Comparison of ENCODE assay signal across 29 cellular contexts in the genomic region with DNA sequence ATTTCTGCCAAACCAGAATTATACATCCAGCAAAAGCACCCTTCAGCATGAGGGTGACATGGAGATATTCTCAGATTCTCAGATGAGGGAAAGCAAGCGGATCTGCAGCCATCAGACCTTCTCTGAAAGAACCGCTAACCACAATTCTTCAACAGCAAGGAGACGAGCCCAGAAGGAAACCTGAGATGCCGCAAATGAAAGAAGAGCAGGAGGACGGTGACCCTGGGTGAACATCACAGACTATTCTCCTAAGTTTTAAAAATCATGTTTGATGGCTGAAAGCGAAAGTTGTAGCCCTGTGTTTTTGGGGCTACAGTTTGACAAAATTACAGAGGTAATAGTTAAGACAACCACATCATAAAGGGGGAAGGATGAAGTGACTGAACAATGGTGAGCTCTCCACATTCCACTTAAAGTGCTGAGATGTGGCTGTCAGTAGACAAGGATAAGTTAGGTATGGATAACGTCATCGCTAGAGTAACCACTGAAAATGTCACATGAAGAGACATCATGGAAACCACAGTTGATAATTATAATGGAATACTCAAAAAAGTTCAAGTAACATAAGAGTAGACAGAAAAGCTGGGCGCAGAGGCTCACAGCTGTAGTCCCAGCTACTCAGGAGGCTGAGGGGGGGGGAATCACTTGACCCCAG. TPM values are rescaled to one million over a fixed set of nuclear protein-coding genes. Genes with fewer than 3 reads are reported as not detected.
DNase-seq lines count a peak whose midpoint lies in the region; ATAC-seq, FAIRE-seq and TF ChIP-seq lines count a peak whose summit lies in the region.
"Had no signal": no experiment of that assay in that cellular context is flagged by ENCODE, and none has a peak within 500 bp of the region (broad histone marks: within the 10 kb centered on the region; RNA-seq: fewer than 3 reads in every experiment).

No MANE protein-coding gene starts in this region.

- no peaks in the 10 kb centered on the region for H3K27me3 Mint-ChIP-seq in activated naive CD8-positive, alpha-beta T cell treated with anti-CD3 and anti-CD28 coated beads, Interleukin-2, amount 10 ng/mL, durations not matched to agents 7 days and 5 days
- H3K27me3 Mint-ChIP-seq in activated naive CD8-positive, alpha-beta T cell treated with anti-CD3 and anti-CD28 coated beads, Interleukin-2, amount 50 U/mL, for 24 hours, result no peaks in the 10 kb centered on the region
- peaks cover 6% of the 10 kb centered on the region for H3K27me3 Mint-ChIP-seq in neural progenitor cell (ENCODE audit: insufficient read depth, low read depth)
- H3K27me3 Mint-ChIP-seq: CD4-positive, alpha-beta T cell had no signal

- no peaks in the 10 kb centered on the region for H3K4me1 ChIP-seq in endocrine pancreas (ENCODE audit: control insufficient read depth, insufficient read depth, low read length)
- no peaks in the 10 kb centered on the region for H3K4me1 ChIP-seq in neural progenitor cell
- H3K4me1 ChIP-seq: Caco-2, HAP-1 had no signal

- POLR2A ChIA-PET in activated naive CD8-positive, alpha-beta T cell treated with anti-CD3 and anti-CD28 coated beads, Interleukin-2, amount 10 ng/mL, durations not matched to agents 7 days and 5 days (lab: Charles Lee), result no interaction called here

- DNase-seq in activated naive CD8-positive, alpha-beta T cell treated with anti-CD3 and anti-CD28 coated beads, Interleukin-2, amount 10 ng/mL, durations not matched to agents 7 days and 5 days, result no peak
- DNase-seq in activated naive CD8-positive, alpha-beta T cell treated with anti-CD3 and anti-CD28 coated beads, Interleukin-2, amount 50 U/mL, for 24 hours, result no peak
- DNase-seq in Jurkat, Clone E6-1 (ENCODE audit: low read depth, low spot score), result peak; percentile 51
- no peak for DNase-seq in activated gamma-delta T cell treated with Interleukin-2 at 50 U/mL for 16 hours
- no peak for DNase-seq in neural progenitor cell (ENCODE audit: low spot score)
- DNase-seq in HTR-8/SVneo (ENCODE audit: insufficient read length, low spot score), result no peak
- DNase-seq: BE2C; Caco-2; CD4-positive, alpha-beta T cell; DMS 273 treated with DMSO at 0.1 percent for 48 hours; DMS79 treated with DMSO at 0.1 percent for 48 hours; Karpas-422; NCI-H1417; NCI-H1694 treated with DMSO at 0.1 percent for 48 hours; NCI-H2081 treated with DMSO at 0.1 percent for 48 hours; NCI-H2227 treated with DMSO at 0.1 percent for 48 hours; NCI-H524 treated with DMSO at 0.1 percent for 48 hours; PC-3; SHP77; SW 1271; T-helper 2 cell had no signal

- H3K4me3 Mint-ChIP-seq in activated naive CD8-positive, alpha-beta T cell treated with anti-CD3 and anti-CD28 coated beads, Interleukin-2, amount 10 ng/mL, durations not matched to agents 7 days and 5 days, result no peak overlapping the region
- no peak overlapping the region for H3K4me3 Mint-ChIP-seq in activated naive CD8-positive, alpha-beta T cell treated with anti-CD3 and anti-CD28 coated beads, Interleukin-2, amount 50 U/mL, for 24 hours
- H3K4me3 Mint-ChIP-seq in neural progenitor cell, result no peak overlapping the region
- H3K4me3 Mint-ChIP-seq: CD4-positive, alpha-beta T cell had no signal

- H3K9me3 ChIP-seq in endocrine pancreas (ENCODE audit: control insufficient read depth, low read length) (no peaks in the 10 kb centered on the region), neural progenitor cell (ENCODE audit: low read depth) (no peaks in the 10 kb centered on the region)
- H3K9me3 ChIP-seq: BE2C, HAP-1 had no signal

- peaks cover 10% of the 10 kb centered on the region for H3K4me1 Mint-ChIP-seq in activated naive CD8-positive, alpha-beta T cell treated with anti-CD3 and anti-CD28 coated beads, Interleukin-2, amount 10 ng/mL, durations not matched to agents 7 days and 5 days
- peaks cover 2% of the 10 kb centered on the region for H3K4me1 Mint-ChIP-seq in activated naive CD8-positive, alpha-beta T cell treated with anti-CD3 and anti-CD28 coated beads, Interleukin-2, amount 50 U/mL, for 24 hours
- H3K4me1 Mint-ChIP-seq in neural progenitor cell, result peaks cover 6% of the 10 kb centered on the region

- H3K9ac ChIP-seq in endocrine pancreas (ENCODE audit: control insufficient read depth, insufficient read depth, low read length), result peak overlapping the region; percentile 5
- H3K9ac ChIP-seq in neural progenitor cell, result no peak overlapping the region

- H3K79me2 ChIP-seq in neural progenitor cell (ENCODE audit: low read depth), result no peaks in the 10 kb centered on the region

- peak; percentile 14 for ATAC-seq in activated naive CD8-positive, alpha-beta T cell treated with anti-CD3 and anti-CD28 coated beads, Interleukin-2, amount 10 ng/mL, durations not matched to agents 7 days and 5 days (ENCODE audit: low read depth)
- ATAC-seq in activated naive CD8-positive, alpha-beta T cell treated with anti-CD3 and anti-CD28 coated beads, Interleukin-2, amount 50 U/mL, for 24 hours, result no peak
- ATAC-seq: GM12878, PC-3 had no signal

- no peaks in the 10 kb centered on the region for H4K20me1 ChIP-seq in neural progenitor cell (ENCODE audit: low read depth)

- no peak overlapping the region for H3K27ac ChIP-seq in neural progenitor cell
- H3K27ac ChIP-seq: SK-N-MC had no signal

- no peaks in the 10 kb centered on the region for H3K36me3 ChIP-seq in endocrine pancreas (ENCODE audit: control insufficient read depth, insufficient read depth, low read length)
- H3K36me3 ChIP-seq in neural progenitor cell, result no peaks in the 10 kb centered on the region
- H3K36me3 ChIP-seq: BE2C, HAP-1 had no signal

- H3F3A ChIP-seq in neural progenitor cell (ENCODE audit: low read depth), result no peaks in the 10 kb centered on the region

- no peak overlapping the region for H3K27ac Mint-ChIP-seq in activated naive CD8-positive, alpha-beta T cell treated with anti-CD3 and anti-CD28 coated beads, Interleukin-2, amount 10 ng/mL, durations not matched to agents 7 days and 5 days
- H3K27ac Mint-ChIP-seq in activated naive CD8-positive, alpha-beta T cell treated with anti-CD3 and anti-CD28 coated beads, Interleukin-2, amount 50 U/mL, for 24 hours, result no peak overlapping the region
- no peak overlapping the region for H3K27ac Mint-ChIP-seq in neural progenitor cell
- H3K27ac Mint-ChIP-seq: CD4-positive, alpha-beta T cell had no signal

- TF ChIP-seq CTCF in neural progenitor cell (IDR thresholded peaks at IDR 0.05), result no peak

- H2AFZ ChIP-seq in neural progenitor cell (replicated peaks), result no peak overlapping the region

- H3K27me3 ChIP-seq in endocrine pancreas (ENCODE audit: control insufficient read depth, insufficient read depth, low read length), result no peaks in the 10 kb centered on the region
- no peaks in the 10 kb centered on the region for H3K27me3 ChIP-seq in neural progenitor cell
- H3K27me3 ChIP-seq: BE2C had no signal

- no peaks in the 10 kb centered on the region for H3K36me3 Mint-ChIP-seq in activated naive CD8-positive, alpha-beta T cell treated with anti-CD3 and anti-CD28 coated beads, Interleukin-2, amount 10 ng/mL, durations not matched to agents 7 days and 5 days
- H3K36me3 Mint-ChIP-seq in activated naive CD8-positive, alpha-beta T cell treated with anti-CD3 and anti-CD28 coated beads, Interleukin-2, amount 50 U/mL, for 24 hours (ENCODE audit: low read depth), result no peaks in the 10 kb centered on the region
- peaks cover 4% of the 10 kb centered on the region for H3K36me3 Mint-ChIP-seq in neural progenitor cell

- H3K4me3 ChIP-seq in Jurkat, Clone E6-1 (ENCODE audit: low read length), result no peak overlapping the region
- no peak overlapping the region for H3K4me3 ChIP-seq in endocrine pancreas (ENCODE audit: control insufficient read depth, insufficient read depth, low read length)
- H3K4me3 ChIP-seq in neural progenitor cell, result no peak overlapping the region
- H3K4me3 ChIP-seq: GM12878, HAP-1, SK-N-MC had no signal

- no peak for FAIRE-seq in HTR-8/SVneo (lab: Jason Lieb, UNC)
- FAIRE-seq: GM12878 had no signal

- H3K4me2 ChIP-seq in neural progenitor cell, result no peak overlapping the region

- no peaks in the 10 kb centered on the region for H3K9me3 Mint-ChIP-seq in activated naive CD8-positive, alpha-beta T cell treated with anti-CD3 and anti-CD28 coated beads, Interleukin-2, amount 10 ng/mL, durations not matched to agents 7 days and 5 days
- H3K9me3 Mint-ChIP-seq in activated naive CD8-positive, alpha-beta T cell treated with anti-CD3 and anti-CD28 coated beads, Interleukin-2, amount 50 U/mL, for 24 hours, result no peaks in the 10 kb centered on the region
- peaks cover 9% of the 10 kb centered on the region for H3K9me3 Mint-ChIP-seq in neural progenitor cell
- H3K9me3 Mint-ChIP-seq: CD4-positive, alpha-beta T cell had no signal

RNA-seq across cellular contexts. Expression of gene NSMF, which starts 31.5 kb away (rescaled TPM):
- total RNA-seq in activated naive CD8-positive, alpha-beta T cell treated with anti-CD3 and anti-CD28 coated beads, Interleukin-2, amount 10 ng/mL, durations not matched to agents 7 days and 5 days, result 10 to 100 TPM; 54.3 to 58.4 TPM
- polyA plus RNA-seq in Jurkat, Clone E6-1 (2012; ENCODE audit: insufficient read depth, insufficient read length), result 5.4 TPM
- 17.1 and 62.0 TPM in 2 replicates for total RNA-seq in neural progenitor cell (ENCODE audit: low replicate concordance)

RNA-seq across cellular contexts. Expression of gene ENTPD8, which starts 49.5 kb away (rescaled TPM):
- not detected for total RNA-seq in activated naive CD8-positive, alpha-beta T cell treated with anti-CD3 and anti-CD28 coated beads, Interleukin-2, amount 10 ng/mL, durations not matched to agents 7 days and 5 days
- polyA plus RNA-seq in Jurkat, Clone E6-1 (2012; ENCODE audit: insufficient read depth, insufficient read length), result not detected
- total RNA-seq in neural progenitor cell (ENCODE audit: low replicate concordance), result not detected in 2 replicates
- total RNA-seq: A673; CD4-positive, alpha-beta T cell; GM12878; HT1080; M059J; PC-3; RPMI7951 had no signal
- polyA plus RNA-seq: GM12878 had no signal

RNA-seq across cellular contexts. Expression of gene PNPLA7, which starts 59.5 kb away (rescaled TPM):
- 1 to 10 TPM; 5.6 to 7.0 TPM for total RNA-seq in activated naive CD8-positive, alpha-beta T cell treated with anti-CD3 and anti-CD28 coated beads, Interleukin-2, amount 10 ng/mL, durations not matched to agents 7 days and 5 days
- polyA plus RNA-seq in Jurkat, Clone E6-1 (2012; ENCODE audit: insufficient read depth, insufficient read length), result 1.2 TPM
- total RNA-seq in neural progenitor cell (ENCODE audit: low replicate concordance), result 0.13 and 0.31 TPM in 2 replicates
- total RNA-seq: RPMI7951 had no signal
